ENCODE assay signal across 13 cellular contexts in the genomic region with DNA sequence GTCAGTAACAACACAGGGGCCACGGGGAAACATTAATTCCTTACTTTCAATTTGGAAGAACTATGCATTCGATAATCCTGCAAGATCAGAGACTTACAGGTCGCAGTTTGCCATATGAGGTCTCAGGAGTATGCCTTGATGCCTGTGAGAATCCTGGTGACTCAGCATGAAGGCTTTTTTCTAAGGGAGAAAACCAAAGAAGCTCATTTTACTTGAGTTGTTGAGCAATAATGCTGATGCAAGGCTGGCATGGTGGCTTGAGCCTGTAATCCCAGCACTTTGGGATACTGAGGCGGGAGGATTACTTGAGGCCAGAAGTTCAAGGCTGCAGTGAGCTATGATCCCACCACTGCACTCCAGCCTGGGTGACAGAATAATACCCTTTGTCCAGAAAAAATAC. TPM values are rescaled to one million over a fixed set of nuclear protein-coding genes. Genes with fewer than 3 reads are reported as not detected.
DNase-seq lines count a peak whose midpoint lies in the region; TF ChIP-seq lines count a peak whose summit lies in the region.
"Had no signal": no experiment of that assay in that cellular context is flagged by ENCODE, and none has a peak within 500 bp of the region (broad histone marks: within the 10 kb centered on the region; RNA-seq: fewer than 3 reads in every experiment).

No MANE protein-coding gene starts in this region.

- TF ChIP-seq CTCF in BJ (IDR thresholded peaks at IDR 0.05; ENCODE audit: insufficient read depth, low read depth, low read length) (no peak), cardiac fibroblast (IDR thresholded peaks at IDR 0.05; ENCODE audit: low read depth, low read length) (no peak)

- WGBS in mesendoderm (ENCODE audit: extremely low coverage, insufficient coverage, low lambda C conversion rate) = no CpG with 5 or more reads among the region's 4 CpGs

- H3K79me1 ChIP-seq in mesendoderm (ENCODE audit: low read length) = no peaks in the 10 kb centered on the region

- H3K36me3 ChIP-seq in BJ (ENCODE audit: control insufficient read depth, insufficient read depth, low read length) (peaks cover 12% of the 10 kb centered on the region), mesendoderm (ENCODE audit: control insufficient read depth, insufficient read depth, low read length) (no peaks in the 10 kb centered on the region)

- no peak overlapping the region for H3K9ac ChIP-seq in mesendoderm (ENCODE audit: low read length)

- H2BK120ac ChIP-seq in mesendoderm (ENCODE audit: low read depth, low read length) = no peak overlapping the region

- H3K4ac ChIP-seq in mesendoderm (ENCODE audit: low read depth, low read length) = no peak overlapping the region

- no peak overlapping the region for H4K5ac ChIP-seq in mesendoderm (ENCODE audit: low read length)

- no peak overlapping the region for H2BK5ac ChIP-seq in mesendoderm (ENCODE audit: low read length)

- H3K56ac ChIP-seq in mesendoderm (ENCODE audit: low read length) = no peak overlapping the region

- POLR2A ChIA-PET in BJ (lab: Charles Lee) = no interaction called here

- H3K27ac ChIP-seq in mesendoderm (ENCODE audit: low read depth, low read length) = no peak overlapping the region
- H3K27ac ChIP-seq: HL-60 had no signal

- no peaks in the 10 kb centered on the region for H3K27me3 ChIP-seq in BJ (ENCODE audit: control insufficient read depth, insufficient read depth, low read length)
- no peaks in the 10 kb centered on the region for H3K27me3 ChIP-seq in mesendoderm (ENCODE audit: insufficient read depth, low read length, poor library complexity)

- no peak overlapping the region for H3K23ac ChIP-seq in mesendoderm (ENCODE audit: low read length)

- DNase-seq in BJ (ENCODE audit: low read depth) (peak; percentile 59), MV-4-11 (lab: John Stamatoyannopoulos, UW) (peak; percentile 77), cardiac fibroblast (ENCODE audit: low read depth in 2 of 2) (peak; percentile 85 to 92), mesendoderm (peak; percentile 69), CD1c-positive myeloid dendritic cell (ENCODE audit: extremely low spot score) (no peak), Kasumi-1 (lab: John Stamatoyannopoulos, UW) (no peak), COR-L47 (lab: John Stamatoyannopoulos, UW) (no peak)
- no peak for DNase-seq in activated effector memory CD4-positive, alpha-beta T cell treated with Interleukin-2 at 50 U/mL for 16 hours
- DNase-seq: activated T-cell treated with anti-CD3 and anti-CD28 coated beads for 4 hours, Caco-2, endodermal cell, NCI-H69 had no signal

- no peak overlapping the region for H2BK15ac ChIP-seq in mesendoderm (replicated peaks; ENCODE audit: low read depth)

- H4K8ac ChIP-seq in mesendoderm (ENCODE audit: low read depth, low read length) = no peak overlapping the region

- no peak overlapping the region for H2AK5ac ChIP-seq in mesendoderm (ENCODE audit: low read length)

- H3K4me2 ChIP-seq in mesendoderm (ENCODE audit: low read length) = no peak overlapping the region

- H3K4me3 ChIP-seq in BJ (ENCODE audit: low read depth, low read length) (no peak overlapping the region), cardiac fibroblast (replicated peaks in 1 of 2; ENCODE audit: low read depth in 2 of 2, low read length in 2 of 2) (no peak overlapping the region), mesendoderm (ENCODE audit: low read length) (no peak overlapping the region)

- H3K4me1 ChIP-seq in mesendoderm (ENCODE audit: control insufficient read depth, low read depth, low read length) = no peaks in the 10 kb centered on the region
- H3K4me1 ChIP-seq: Caco-2 had no signal

- no peaks in the 10 kb centered on the region for H3K79me2 ChIP-seq in mesendoderm (ENCODE audit: control insufficient read depth, insufficient read depth, low read length)

- CTCF ChIA-PET in BJ (lab: Yijun Ruan, JAX) = interaction anchor here (0.6 to 3.6 kb wide), 13 partner anchors 10 to 490 kb away, joined by 3 to 30 read pairs (median 3); a partner anchor contains a TSS

- H3K18ac ChIP-seq in mesendoderm (ENCODE audit: low read length) = no peak overlapping the region

RNA-seq across cellular contexts. Expression of a gene that starts 26.6 kb away (rescaled TPM):
- 8.3 and 10.1 TPM in 2 replicates for polyA plus RNA-seq in BJ (2011; rRNA removed)
- 3.3 and 4.6 TPM in 2 replicates for polyA minus RNA-seq in BJ (2011; rRNA and poly(A)+ RNA removed)
- 2.2 TPM for polyA plus RNA-seq in mesendoderm (2013, experiment 1 of 2)
- 2.3 TPM for polyA plus RNA-seq in mesendoderm (2013, experiment 2 of 2)

RNA-seq across cellular contexts. Expression of a gene that starts 46.9 kb away (rescaled TPM):
- 25.4 and 37.1 TPM in 2 replicates for polyA plus RNA-seq in BJ (2011; rRNA removed)
- polyA minus RNA-seq in BJ (2011; rRNA and poly(A)+ RNA removed) = 10.8 and 32.9 TPM in 2 replicates
- polyA plus RNA-seq in mesendoderm (2013, experiment 1 of 2) = 12.8 TPM
- polyA plus RNA-seq in mesendoderm (2013, experiment 2 of 2) = 13.7 TPM

Comparison
In these comparisons a context has a peak if more than half of its experiments do, and no peak if none do; other contexts are left out.
1. DNase-seq: peak in BJ (single experiment), MV-4-11 (single experiment), cardiac fibroblast (2 of 2) and mesendoderm (single experiment); none in activated effector memory CD4-positive, alpha-beta T cell treated with Interleukin-2 at 50 U/mL for 16 hours (single experiment), CD1c-positive myeloid dendritic cell (single experiment), Kasumi-1 (0 of 2) and COR-L47 (single experiment).